8 cellular contexts compared by ENCODE assay signal in the genomic region with DNA sequence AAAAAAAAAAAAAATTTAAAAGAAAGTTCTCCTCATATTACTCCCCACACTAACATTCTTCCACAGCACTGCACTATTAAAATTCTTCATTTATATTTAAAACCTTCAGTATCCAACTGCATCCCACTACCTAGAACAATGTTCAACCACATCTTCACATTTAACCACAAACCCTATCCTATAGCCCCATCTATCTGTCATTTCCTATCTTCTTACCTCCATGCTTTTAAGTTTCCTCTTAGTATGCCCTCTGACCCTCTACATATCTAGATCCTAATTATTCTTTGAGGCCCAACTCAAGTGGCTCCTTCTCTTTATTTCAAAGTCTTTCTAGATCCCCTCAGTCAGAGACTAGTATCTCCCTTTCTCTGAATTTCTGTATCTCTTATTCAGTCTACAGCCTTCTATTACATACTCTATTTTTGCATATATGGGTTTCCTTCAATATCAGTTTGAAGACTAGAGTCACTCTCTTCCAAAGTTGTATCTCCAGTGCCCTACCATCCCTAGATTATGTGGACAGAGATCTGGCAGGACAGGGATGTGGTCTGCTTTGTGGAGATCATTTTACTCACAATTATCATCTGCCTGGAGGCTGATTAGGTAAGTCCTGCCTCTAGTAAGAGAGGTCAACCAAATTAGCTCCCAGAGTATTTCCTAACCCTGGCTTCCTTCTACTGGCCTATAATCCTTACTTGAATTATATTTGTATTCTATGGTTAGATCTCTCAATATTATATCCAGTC. TPM values are rescaled to one million over a fixed set of nuclear protein-coding genes. Genes with fewer than 3 reads are reported as not detected.
DNase-seq lines count a peak whose midpoint lies in the region; ATAC-seq and TF ChIP-seq lines count a peak whose summit lies in the region.

No MANE protein-coding gene starts in this region.

- H3K27ac ChIP-seq in left ventricle myocardium inferior (replicated peaks) (peak overlapping the region; percentile 93), VCaP (peak overlapping the region; percentile 94), upper lobe of left lung (peak overlapping the region; percentile 83 to 95 (median 90))

- H3K4me1 ChIP-seq in left ventricle myocardium inferior (peaks cover 83% of the 10 kb centered on the region), iPS-15b (ENCODE audit: control insufficient read depth, insufficient read depth, low read length) (peaks cover 3% of the 10 kb centered on the region), upper lobe of left lung (peaks cover 29 to 55% (median 40%) of the 10 kb centered on the region in 4 donors)

- H3K4me3 ChIP-seq in left ventricle myocardium inferior (peak overlapping the region; percentile 78), iPS-15b (ENCODE audit: low read depth, low read length) (peak overlapping the region; percentile 92), upper lobe of left lung (peak overlapping the region in 2 of 4 donors; percentile 59 to 85)

- H3K9me3 ChIP-seq in left ventricle myocardium inferior (replicated peaks) (no peaks in the 10 kb centered on the region), iPS-15b (ENCODE audit: control insufficient read depth, insufficient read depth, low read length) (no peaks in the 10 kb centered on the region), upper lobe of left lung (no peaks in the 10 kb centered on the region)

- H3K27me3 ChIP-seq in left ventricle myocardium inferior (ENCODE audit: low read depth) (no peaks in the 10 kb centered on the region), iPS-15b (ENCODE audit: control insufficient read depth, insufficient read depth, low read length) (no peaks in the 10 kb centered on the region), upper lobe of left lung (no peaks in the 10 kb centered on the region)

- H3K9ac ChIP-seq in iPS-15b (ENCODE audit: low read depth, low read length): no peak overlapping the region

- no peak for TF ChIP-seq POLR2A in upper lobe of left lung (IDR thresholded peaks at IDR 0.05)

- ATAC-seq in left cardiac atrium (no peak), upper lobe of left lung (ENCODE audit: low FRiP score in 2 of 2) (no peak), GM21367 (IDR thresholded peaks at IDR 0.05; ENCODE audit: unreplicated experiment) (no peak)

- H3K36me3 ChIP-seq in left ventricle myocardium inferior (peaks cover 18% of the 10 kb centered on the region), iPS-15b (ENCODE audit: control insufficient read depth, insufficient read depth, low read length) (peaks cover 6% of the 10 kb centered on the region), upper lobe of left lung (peaks cover 0 to 18% (median 3%) of the 10 kb centered on the region in 4 donors)

- TF ChIP-seq EP300 in upper lobe of left lung (IDR thresholded peaks at IDR 0.05): no peak

- DNase-seq in left ventricle myocardium inferior: no peak
- no peak for DNase-seq in left cardiac atrium
- no peak for DNase-seq in upper lobe of left lung
- DNase-seq in A172 (ENCODE audit: low spot score): no peak
- no peak for DNase-seq in activated CD4-positive, alpha-beta T cell treated with anti-CD3 and anti-CD28 coated beads, Interleukin-2, amount 50 U/mL, for 48 hours

- no peak for TF ChIP-seq CTCF in left ventricle myocardium inferior (IDR thresholded peaks at IDR 0.05; ENCODE audit: borderline replicate concordance)
- TF ChIP-seq CTCF in VCaP (conservative IDR thresholded peaks at IDR 0.05): peak; percentile 44; the same call in 1 of the 2 replicates
- TF ChIP-seq CTCF in upper lobe of left lung (IDR thresholded peaks at IDR 0.05): peak in 1 of 6 experiments; percentile 7

- intact Hi-C loops in left ventricle myocardium inferior (cut with micrococcal nuclease): no loop called here
- intact Hi-C loops in left cardiac atrium (cut with DNase I): loop anchor here in 1 of 2 donors (10.0 kb wide), 1 partner anchor 63 kb away; a partner anchor contains a TSS

RNA-seq across cellular contexts. Expression of a gene that starts 1.4 kb away (rescaled TPM):
- total RNA-seq in left ventricle myocardium inferior: 71.0 TPM
- total RNA-seq in left cardiac atrium: 10 to 100 TPM; 49.1 to 55.2 TPM
- 10 to 100 TPM; 38.8 to 70.3 (median 49.2) TPM for total RNA-seq in upper lobe of left lung
- total RNA-seq in A172 (2014; rRNA removed; shearing (Covaris generic)): 179 and 181 TPM in 2 replicates

RNA-seq across cellular contexts. Expression of a gene that starts 3.5 kb away (rescaled TPM):
- total RNA-seq in left ventricle myocardium inferior: 72.1 TPM
- total RNA-seq in left cardiac atrium: 100 to 1,000 TPM in 1 of 2 donors, 10 to 100 TPM in 1; 92.7 to 108 TPM
- total RNA-seq in upper lobe of left lung: 100 to 1,000 TPM; 103 to 234 (median 154) TPM
- 30.7 TPM in 2 replicates for total RNA-seq in A172 (2014; rRNA removed; shearing (Covaris generic))

RNA-seq across cellular contexts. Expression of a gene that starts 46.0 kb away (rescaled TPM):
- total RNA-seq in left ventricle myocardium inferior (39.0 TPM), left cardiac atrium (10 to 100 TPM; 72.5 to 94.9 TPM), upper lobe of left lung (100 to 1,000 TPM in 4 of 6 donors, 10 to 100 TPM in 2; 58.3 to 270 (median 136) TPM)
- total RNA-seq in A172 (2014; rRNA removed; shearing (Covaris generic)): 1.5 and 3.2 TPM in 2 replicates

RNA-seq across cellular contexts. Expression of a gene that starts 59.3 kb away (rescaled TPM):
- 2.0 TPM for total RNA-seq in left ventricle myocardium inferior
- total RNA-seq in left cardiac atrium: 10 to 100 TPM; 28.9 to 29.8 TPM
- 10 to 100 TPM in 5 of 6 donors, 1 to 10 TPM in 1; 9.6 to 44.0 (median 24.8) TPM for total RNA-seq in upper lobe of left lung
- 0.78 and 1.3 TPM in 2 replicates for total RNA-seq in A172 (2014; rRNA removed; shearing (Covaris generic))
